ENCODE assay signal across 10 cellular contexts in the genomic region with DNA sequence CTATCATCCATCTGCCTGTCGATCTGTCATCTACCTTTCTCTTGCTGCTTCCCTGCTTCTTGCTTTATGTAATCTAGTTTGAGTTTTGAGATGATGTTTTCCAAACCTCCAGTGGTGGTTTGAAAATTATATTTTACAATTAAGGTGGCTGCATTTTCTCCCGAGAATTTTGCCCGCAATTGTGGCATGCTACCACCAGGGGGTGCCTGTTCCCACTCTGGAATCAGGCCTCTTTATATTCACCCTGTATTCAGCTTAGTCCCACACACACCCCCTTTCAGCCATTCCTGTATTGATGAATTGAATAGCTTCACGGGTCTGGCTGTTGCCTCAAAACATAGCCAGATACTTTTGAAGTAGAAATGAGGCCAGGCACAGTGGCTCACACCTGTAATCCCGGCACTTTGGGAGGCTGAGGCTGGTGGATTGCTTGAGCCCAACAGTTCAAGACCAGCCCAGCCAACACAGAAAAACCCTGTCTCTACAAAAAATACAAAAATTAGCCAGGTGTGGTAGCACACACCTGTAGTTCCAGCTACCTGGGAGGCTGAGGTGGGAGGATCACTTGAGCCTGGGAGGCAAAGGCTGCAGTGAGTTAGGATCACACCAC. TPM values are rescaled to one million over a fixed set of nuclear protein-coding genes. Genes with fewer than 3 reads are reported as not detected.
DNase-seq lines count a peak whose midpoint lies in the region; ATAC-seq, FAIRE-seq and TF ChIP-seq lines count a peak whose summit lies in the region.
"Had no signal": no experiment of that assay in that cellular context is flagged by ENCODE, and none has a peak within 500 bp of the region (broad histone marks: within the 10 kb centered on the region; RNA-seq: fewer than 3 reads in every experiment).

No MANE protein-coding gene starts in this region.

- no peak overlapping the region for H3K4me3 ChIP-seq in HFF-Myc (replicated peaks; ENCODE audit: low read depth, low read length)
- no peak overlapping the region for H3K4me3 ChIP-seq in neural progenitor cell
- no peak overlapping the region for H3K4me3 ChIP-seq in adrenal gland
- H3K4me3 ChIP-seq in gastroesophageal sphincter: no peak overlapping the region

- H3K4me1 Mint-ChIP-seq in brain (peaks cover 4% of the 10 kb centered on the region), neural progenitor cell (peaks cover 2% of the 10 kb centered on the region)

- H3K79me2 ChIP-seq in neural progenitor cell (ENCODE audit: low read depth): no peaks in the 10 kb centered on the region

- intact Hi-C loops in adrenal gland (cut with DNase I): no loop called here

- TF ChIP-seq CTCF in D721Med (IDR thresholded peaks at IDR 0.05; ENCODE audit: insufficient read depth, missing control alignments) (peak; percentile 17), HFF-Myc (IDR thresholded peaks at IDR 0.05; ENCODE audit: low read depth, low read length, missing control alignments) (peak; percentile 77), brain (conservative IDR thresholded peaks at IDR 0.05) (peak; percentile 32 to 54), neural progenitor cell (IDR thresholded peaks at IDR 0.05) (peak; percentile 61), adrenal gland (IDR thresholded peaks at IDR 0.05) (peak in 3 of 6 experiments; percentile 3 to 33 (median 11)), gastroesophageal sphincter (IDR thresholded peaks at IDR 0.05) (no peak)

- no peak overlapping the region for H2AFZ ChIP-seq in neural progenitor cell (replicated peaks)

- no peaks in the 10 kb centered on the region for H3F3A ChIP-seq in neural progenitor cell (ENCODE audit: low read depth)

- FAIRE-seq in D721Med (lab: Jason Lieb, UNC): no peak
- FAIRE-seq: GM18507 had no signal

- H3K36me3 Mint-ChIP-seq in brain (no peaks in the 10 kb centered on the region), neural progenitor cell (peaks cover 3% of the 10 kb centered on the region)

- peaks cover 42% of the 10 kb centered on the region for H3K27me3 ChIP-seq in neural progenitor cell
- H3K27me3 ChIP-seq in adrenal gland: peaks cover 16% of the 10 kb centered on the region
- peaks cover 93% of the 10 kb centered on the region for H3K27me3 ChIP-seq in gastroesophageal sphincter

- H3K9me3 Mint-ChIP-seq in brain (peaks cover 8 to 12% (median 9%) of the 10 kb centered on the region in 5 experiments), neural progenitor cell (peaks cover 12% of the 10 kb centered on the region)

- H3K27me3 Mint-ChIP-seq in brain (peaks cover 57% of the 10 kb centered on the region), neural progenitor cell (ENCODE audit: insufficient read depth, low read depth) (peaks cover 28% of the 10 kb centered on the region)

- no peak overlapping the region for H3K9ac ChIP-seq in neural progenitor cell

- no peak for DNase-seq in D721Med (ENCODE audit: insufficient read length, low spot score)
- no peak for DNase-seq in HFF-Myc (ENCODE audit: extremely low read depth, low read depth)
- no peak for DNase-seq in neural progenitor cell (ENCODE audit: low spot score)
- no peak for DNase-seq in adrenal gland
- no peak for DNase-seq in NCI-H69 (lab: John Stamatoyannopoulos, UW)
- DNase-seq: activated gamma-delta T cell had no signal

- H3K27ac ChIP-seq in neural progenitor cell (no peak overlapping the region), adrenal gland (no peak overlapping the region), gastroesophageal sphincter (no peak overlapping the region)

- H3K4me1 ChIP-seq in neural progenitor cell (no peaks in the 10 kb centered on the region), adrenal gland (replicated peaks in 1 of 2) (no peaks in the 10 kb centered on the region), gastroesophageal sphincter (peaks cover 0 to 10% (median 0%) of the 10 kb centered on the region in 3 donors)

- 48 to 69% (median 58%) methylated on average over 5 of the region's 5 CpGs for WGBS in adrenal gland, 4 donors
- WGBS in gastroesophageal sphincter (ENCODE audit: low coverage in 1 of 2), 2 donors: 32 to 48% methylated on average over 3 to 4 of the region's 5 CpGs

- H3K27ac Mint-ChIP-seq in brain (no peak overlapping the region), neural progenitor cell (no peak overlapping the region)

- H3K9me3 ChIP-seq in neural progenitor cell (ENCODE audit: low read depth) (peaks cover 4% of the 10 kb centered on the region), adrenal gland (replicated peaks in 1 of 3) (no peaks in the 10 kb centered on the region), gastroesophageal sphincter (peaks cover 0 to 18% (median 0%) of the 10 kb centered on the region in 3 donors)

- no peak overlapping the region for H3K4me3 Mint-ChIP-seq in brain
- no peak overlapping the region for H3K4me3 Mint-ChIP-seq in neural progenitor cell

- H4K20me1 ChIP-seq in neural progenitor cell (ENCODE audit: low read depth): no peaks in the 10 kb centered on the region

- ATAC-seq in gastroesophageal sphincter: no peak

- TF ChIP-seq POLR2A in adrenal gland (IDR thresholded peaks at IDR 0.05) (no peak), gastroesophageal sphincter (IDR thresholded peaks at IDR 0.05) (no peak)

- H3K36me3 ChIP-seq in neural progenitor cell: no peaks in the 10 kb centered on the region
- no peaks in the 10 kb centered on the region for H3K36me3 ChIP-seq in adrenal gland (replicated peaks in 1 of 2)
- H3K36me3 ChIP-seq in gastroesophageal sphincter: no peaks in the 10 kb centered on the region

- no peak for TF ChIP-seq EP300 in gastroesophageal sphincter (IDR thresholded peaks at IDR 0.05)

- no peak overlapping the region for H3K4me2 ChIP-seq in neural progenitor cell

RNA-seq across cellular contexts. Expression of a gene that starts 3.2 kb away (rescaled TPM):
- polyA plus RNA-seq in brain (ENCODE audit: insufficient read depth, low read depth, low replicate concordance) (not detected), adrenal gland (under 1 TPM in 1 of 3 donors, not detected in 2; 0.07 TPM)
- total RNA-seq in neural progenitor cell (ENCODE audit: low replicate concordance) (not detected in 2 replicates), adrenal gland (under 1 TPM in 2 of 8 donors, not detected in 6; 0.32 to 0.41 TPM), gastroesophageal sphincter (1 to 10 TPM in 2 of 4 donors, not detected in 2; 1.0 to 2.7 TPM)
- total RNA-seq: M059J had no signal

RNA-seq across cellular contexts. Expression of a gene that starts 24.7 kb away (rescaled TPM):
- polyA plus RNA-seq in brain (ENCODE audit: insufficient read depth, low read depth, low replicate concordance) (not detected), adrenal gland (under 1 TPM in 2 of 3 donors, not detected in 1; 0.35 to 0.81 TPM)
- total RNA-seq in neural progenitor cell (ENCODE audit: low replicate concordance) (not detected in 2 replicates), adrenal gland (1 to 10 TPM in 3 of 8 donors, under 1 TPM in 3, not detected in 2; 0.41 to 1.5 (median 0.94) TPM), gastroesophageal sphincter (10 to 100 TPM in 1 of 4 donors, not detected in 3; 37.5 TPM)

RNA-seq across cellular contexts. Expression of a gene that starts 28.2 kb away (rescaled TPM):
- 65.5 TPM for polyA plus RNA-seq in brain (ENCODE audit: insufficient read depth, low read depth, low replicate concordance)
- 15.8 and 46.5 TPM in 2 replicates for total RNA-seq in neural progenitor cell (ENCODE audit: low replicate concordance)
- 100 to 1,000 TPM in 4 of 8 donors, 10 to 100 TPM in 4; 28.8 to 232 (median 93.4) TPM for total RNA-seq in adrenal gland
- polyA plus RNA-seq in adrenal gland: 10 to 100 TPM; 16.7 to 87.1 (median 49.5) TPM
- total RNA-seq in gastroesophageal sphincter: 10 to 100 TPM; 21.9 to 69.1 (median 38.8) TPM

RNA-seq across cellular contexts. Expression of a gene that starts 37.8 kb away (rescaled TPM):
- polyA plus RNA-seq in brain (ENCODE audit: insufficient read depth, low read depth, low replicate concordance) (not detected), adrenal gland (1 to 10 TPM in 1 of 3 donors, under 1 TPM in 2; 0.20 to 2.6 (median 0.98) TPM)
- total RNA-seq in neural progenitor cell (ENCODE audit: low replicate concordance) (not detected in 2 replicates), adrenal gland (under 1 TPM in 3 of 8 donors, not detected in 5; 0.72 to 0.88 (median 0.83) TPM), gastroesophageal sphincter (not detected)
- total RNA-seq: M059J had no signal

RNA-seq across cellular contexts. Expression of a gene that starts 56.5 kb away (rescaled TPM):
- not detected for polyA plus RNA-seq in brain (ENCODE audit: insufficient read depth, low read depth, low replicate concordance)
- total RNA-seq in neural progenitor cell (ENCODE audit: low replicate concordance): not detected in 2 replicates
- total RNA-seq in adrenal gland: not detected
- not detected for polyA plus RNA-seq in adrenal gland
- not detected for total RNA-seq in gastroesophageal sphincter
- total RNA-seq: M059J had no signal

Comparison
In these comparisons a context has a peak if more than half of its experiments do, and no peak if none do; other contexts are left out.
1. CTCF ChIP-seq: peak in D721Med (single experiment), HFF-Myc (single experiment), brain (2 of 2) and neural progenitor cell (single experiment); none in gastroesophageal sphincter (0 of 4).